In the genomic region with DNA sequence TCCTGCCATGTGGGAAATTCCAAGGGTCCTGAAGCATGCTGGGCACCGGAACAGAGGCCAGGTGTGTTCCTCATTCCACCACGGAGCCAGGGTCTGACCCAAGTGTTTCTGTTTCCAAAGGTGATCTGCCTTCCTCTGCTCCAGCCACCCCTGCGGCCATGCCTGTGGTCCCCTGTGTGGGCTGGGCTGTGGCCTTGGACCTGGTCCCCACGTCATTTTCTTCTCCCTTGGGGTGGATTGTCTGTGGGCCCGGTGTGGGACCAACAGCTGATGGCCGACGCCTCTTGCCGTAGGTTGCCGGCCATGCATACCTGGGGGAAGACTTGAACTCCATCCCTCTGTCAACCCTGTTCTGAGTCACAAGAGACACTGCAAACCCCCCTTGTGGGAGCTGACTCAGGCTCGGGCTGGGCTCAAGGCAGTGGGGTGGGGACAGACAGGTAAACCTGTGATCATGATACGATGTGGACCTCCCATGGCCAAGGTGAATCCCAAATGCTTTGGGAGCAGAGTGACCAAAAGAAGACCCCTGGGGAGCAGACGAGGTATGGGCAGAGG, we compare ENCODE assay signal across 13 cellular contexts. TPM values are rescaled to one million over a fixed set of nuclear protein-coding genes. Genes with fewer than 3 reads are reported as not detected.
DNase-seq lines count a peak whose midpoint lies in the region; ATAC-seq and TF ChIP-seq lines count a peak whose summit lies in the region.
"Had no signal": no experiment of that assay in that cellular context is flagged by ENCODE, and none has a peak within 500 bp of the region (broad histone marks: within the 10 kb centered on the region; RNA-seq: fewer than 3 reads in every experiment).

No MANE protein-coding gene starts in this region.

- no TSS peak for BruUV-seq in Caco-2 (replicated peaks; lab: Mats Ljungman, UMichigan)

- POLR2A ChIA-PET in Caco-2 (lab: Charles Lee) (no interaction called here), HEK293T (lab: Yijun Ruan, JAX) (no interaction called here)

- no peak overlapping the region for H3K4me2 ChIP-seq in parathyroid adenoma (ENCODE audit: low read length)

- H3K27ac ChIP-seq in parathyroid adenoma, result peak overlapping the region; percentile 24
- H3K27ac ChIP-seq: WERI-Rb-1 had no signal

- H3K4me1 ChIP-seq in Caco-2 (peaks cover 51% of the 10 kb centered on the region), parathyroid adenoma (peaks cover 5% of the 10 kb centered on the region)

- H2AFZ ChIP-seq in parathyroid adenoma, result no peak overlapping the region

- peak overlapping the region; percentile 98 for H3K27ac Mint-ChIP-seq in Caco-2 (ENCODE audit: unreplicated experiment)
- peak overlapping the region; percentile 2 for H3K27ac Mint-ChIP-seq in dendritic cell treated with granulocyte-macrophage colony-stimulating factor and Interleukin-4, amounts not matched to agents 40 ng/mL and 50 ng/mL, for 4 days
- H3K27ac Mint-ChIP-seq: stimulated activated memory B cell treated with anti-CD40 and anti-IgM and Interleukin-4, amounts not matched to agents 10 μg/mL and 1 μg/mL and 100 μg/mL, for 72 hours had no signal

- H3K9me3 ChIP-seq in Caco-2 (no peaks in the 10 kb centered on the region), parathyroid adenoma (ENCODE audit: control insufficient read depth, low read length) (no peaks in the 10 kb centered on the region)

- peaks cover 4% of the 10 kb centered on the region for H3K79me2 ChIP-seq in parathyroid adenoma

- no peaks in the 10 kb centered on the region for H3K9me3 Mint-ChIP-seq in Caco-2 (ENCODE audit: unreplicated experiment)
- H3K9me3 Mint-ChIP-seq in dendritic cell treated with granulocyte-macrophage colony-stimulating factor and Interleukin-4, amounts not matched to agents 40 ng/mL and 50 ng/mL, for 4 days, result no peaks in the 10 kb centered on the region
- H3K9me3 Mint-ChIP-seq: stimulated activated memory B cell treated with anti-CD40 and anti-IgM and Interleukin-4, amounts not matched to agents 10 μg/mL and 1 μg/mL and 100 μg/mL, for 72 hours had no signal

- no peak overlapping the region for H3K4me3 Mint-ChIP-seq in Caco-2 (ENCODE audit: unreplicated experiment)
- no peak overlapping the region for H3K4me3 Mint-ChIP-seq in dendritic cell treated with granulocyte-macrophage colony-stimulating factor and Interleukin-4, amounts not matched to agents 40 ng/mL and 50 ng/mL, for 4 days
- H3K4me3 Mint-ChIP-seq: CD14-positive monocyte; stimulated activated memory B cell treated with anti-CD40 and anti-IgM and Interleukin-4, amounts not matched to agents 10 μg/mL and 1 μg/mL and 100 μg/mL, for 72 hours had no signal

- H3K36me3 ChIP-seq in Caco-2 (ENCODE audit: control insufficient read depth, insufficient read depth, low read length), result peaks cover 5% of the 10 kb centered on the region
- H3K36me3 ChIP-seq in parathyroid adenoma (ENCODE audit: control insufficient read depth, insufficient read depth, low read length), result no peaks in the 10 kb centered on the region
- H3K36me3 ChIP-seq: WERI-Rb-1 had no signal

- peak in 1 of 2 experiments; percentile 21 for DNase-seq in Caco-2
- DNase-seq in ureter (ENCODE audit: low spot score), result no peak
- no peak for DNase-seq in anterior cingulate cortex (lab: John Stamatoyannopoulos, UW)
- DNase-seq in HEK293T (ENCODE audit: extremely low spot score), result no peak
- DNase-seq: WERI-Rb-1 had no signal

- TF ChIP-seq CTCF in Caco-2 (IDR thresholded peaks at IDR 0.05; ENCODE audit: insufficient read depth in 1 of 2, low read depth in 1 of 2, low read length in 1 of 2, severe bottlenecking in 1 of 2, unreplicated experiment in 1 of 2), result no peak
- no peak for TF ChIP-seq CTCF in parathyroid adenoma (IDR thresholded peaks at IDR 0.05)

- intact Hi-C loops in Caco-2 (cut with micrococcal nuclease; ENCODE audit: unreplicated experiment), result no loop called here
- intact Hi-C loops in dendritic cell treated with granulocyte-macrophage colony-stimulating factor and Interleukin-4, amounts not matched to agents 40 ng/mL and 50 ng/mL, for 4 days (cut with micrococcal nuclease), result no loop called here

- H3K4me1 Mint-ChIP-seq in Caco-2 (ENCODE audit: low read depth, unreplicated experiment), result peaks cover 67% of the 10 kb centered on the region
- peaks cover 66% of the 10 kb centered on the region for H3K4me1 Mint-ChIP-seq in dendritic cell treated with granulocyte-macrophage colony-stimulating factor and Interleukin-4, amounts not matched to agents 40 ng/mL and 50 ng/mL, for 4 days (ENCODE audit: low read depth)

- CTCF ChIA-PET in Caco-2 (lab: Charles Lee) (no interaction called here), HEK293T (lab: Yijun Ruan, JAX) (no interaction called here)

- no peak overlapping the region for H3K9ac ChIP-seq in parathyroid adenoma

- H3K27me3 ChIP-seq in Caco-2 (replicated peaks; ENCODE audit: control insufficient read depth, insufficient read depth, low read length) (no peaks in the 10 kb centered on the region), parathyroid adenoma (ENCODE audit: control insufficient read depth, insufficient read depth, low read length) (no peaks in the 10 kb centered on the region)

- ATAC-seq in HG03442 (IDR thresholded peaks at IDR 0.05; ENCODE audit: unreplicated experiment), result peak; percentile 16
- no peak for ATAC-seq in GM21737 (IDR thresholded peaks at IDR 0.05; ENCODE audit: unreplicated experiment)
- ATAC-seq: SK-N-SH treated with all-trans-retinoic acid at 6 μM for 48 hours; stimulated activated memory B cell treated with anti-CD40 and anti-IgM and Interleukin-4, amounts not matched to agents 10 μg/mL and 1 μg/mL and 100 μg/mL, for 72 hours had no signal

- H3K36me3 Mint-ChIP-seq in Caco-2 (ENCODE audit: insufficient read depth, unreplicated experiment), result peaks cover 58% of the 10 kb centered on the region
- H3K36me3 Mint-ChIP-seq in dendritic cell treated with granulocyte-macrophage colony-stimulating factor and Interleukin-4, amounts not matched to agents 40 ng/mL and 50 ng/mL, for 4 days (ENCODE audit: low read depth), result peaks cover 32% of the 10 kb centered on the region

- no peaks in the 10 kb centered on the region for H3K27me3 Mint-ChIP-seq in Caco-2 (ENCODE audit: insufficient read depth, unreplicated experiment)
- H3K27me3 Mint-ChIP-seq in dendritic cell treated with granulocyte-macrophage colony-stimulating factor and Interleukin-4, amounts not matched to agents 40 ng/mL and 50 ng/mL, for 4 days, result no peaks in the 10 kb centered on the region
- H3K27me3 Mint-ChIP-seq: progenitor cell of endocrine pancreas; stimulated activated memory B cell treated with anti-CD40 and anti-IgM and Interleukin-4, amounts not matched to agents 10 μg/mL and 1 μg/mL and 100 μg/mL, for 72 hours had no signal

- H3K4me3 ChIP-seq in Caco-2 (ENCODE audit: low read depth, low read length), result no peak overlapping the region
- no peak overlapping the region for H3K4me3 ChIP-seq in parathyroid adenoma (ENCODE audit: low read depth, low read length)

TF ChIP-seq in HEK293T, 16 proteins besides CTCF, POLR2A, EP300 and RAD21:
- TF ChIP-seq TARDBP (IDR thresholded peaks at IDR 0.05) (no peak), HDGF (IDR thresholded peaks at IDR 0.05; ENCODE audit: borderline replicate concordance) (no peak), BHLHE40 (IDR thresholded peaks at IDR 0.05; ENCODE audit: borderline replicate concordance) (no peak), CTBP1 (IDR thresholded peaks at IDR 0.05; ENCODE audit: borderline replicate concordance) (no peak), SP1 (IDR thresholded peaks at IDR 0.05) (no peak), ELF4 (IDR thresholded peaks at IDR 0.05) (no peak), FOXA1 (IDR thresholded peaks at IDR 0.05) (no peak), FOXK2 (IDR thresholded peaks at IDR 0.05) (no peak), SUZ12 (IDR thresholded peaks at IDR 0.05) (no peak), FOXM1 (IDR thresholded peaks at IDR 0.05; ENCODE audit: borderline replicate concordance) (no peak), NFRKB (IDR thresholded peaks at IDR 0.05) (no peak), ZNF384 (IDR thresholded peaks at IDR 0.05) (no peak), LEF1 (IDR thresholded peaks at IDR 0.05; ENCODE audit: borderline replicate concordance) (no peak), L3MBTL2 (conservative IDR thresholded peaks at IDR 0.05) (no peak), ARNT (IDR thresholded peaks at IDR 0.05) (no peak)
- TF ChIP-seq, protein P1, sequence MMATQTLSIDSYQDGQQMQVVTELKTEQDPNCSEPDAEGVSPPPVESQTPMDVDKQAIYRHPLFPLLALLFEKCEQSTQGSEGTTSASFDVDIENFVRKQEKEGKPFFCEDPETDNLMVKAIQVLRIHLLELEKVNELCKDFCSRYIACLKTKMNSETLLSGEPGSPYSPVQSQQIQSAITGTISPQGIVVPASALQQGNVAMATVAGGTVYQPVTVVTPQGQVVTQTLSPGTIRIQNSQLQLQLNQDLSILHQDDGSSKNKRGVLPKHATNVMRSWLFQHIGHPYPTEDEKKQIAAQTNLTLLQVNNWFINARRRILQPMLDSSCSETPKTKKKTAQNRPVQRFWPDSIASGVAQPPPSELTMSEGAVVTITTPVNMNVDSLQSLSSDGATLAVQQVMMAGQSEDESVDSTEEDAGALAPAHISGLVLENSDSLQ (IDR thresholded peaks at IDR 0.05), result no peak
TF ChIP-seq in HEK293T: peak in this region for 0.

RNA-seq across cellular contexts. Expression of a gene that starts 35.0 kb away (rescaled TPM):
- 222 and 232 TPM in 2 replicates for total RNA-seq in Caco-2 (2022)
- 37.0 TPM for total RNA-seq in ureter
